Comparison of ENCODE assay signal across 8 cellular contexts in genomic region chr13:53782400-53783030, GRCh38.
DNase-seq lines count a peak whose midpoint lies in the region; ATAC-seq and TF ChIP-seq lines count a peak whose summit lies in the region.

No MANE protein-coding gene starts in this region.

- ATAC-seq in HG02870 (IDR thresholded peaks at IDR 0.05; ENCODE audit: unreplicated experiment), result peak; percentile 67

- H3K9me2 ChIP-seq in SU-DHL-6 (replicated peaks; ENCODE audit: insufficient read depth, low read length), result no peaks in the 10 kb centered on the region

- H3K9me3 ChIP-seq in SU-DHL-6 (ENCODE audit: insufficient read depth, low read length), result no peaks in the 10 kb centered on the region

- DNase-seq in 8988T, result peak; percentile 8
- DNase-seq in GM12865 (ENCODE audit: low read depth), result peak; percentile 35
- DNase-seq in NCI-H146 treated with DMSO at 0.1 percent for 48 hours (lab: John Stamatoyannopoulos, UW; ENCODE audit: unreplicated experiment), result peak; percentile 93
- peak; percentile 6 for DNase-seq in fibroblast of the conjunctiva (ENCODE audit: low read depth)
- peak in 34 of 56 donors; percentile 3 to 62 (median 18) for DNase-seq in nucleus accumbens (lab: John Stamatoyannopoulos, UW)
- DNase-seq in activated gamma-delta T cell (lab: John Stamatoyannopoulos, UW), result no peak

- H3K4me2 ChIP-seq in SU-DHL-6 (ENCODE audit: low read depth, low read length, poor library complexity, severe bottlenecking), result no peak overlapping the region

- H3K4me3 ChIP-seq in GM12865 (ENCODE audit: low read depth, low read length), result no peak overlapping the region
- H3K4me3 ChIP-seq in SU-DHL-6 (ENCODE audit: insufficient read depth, low read length, poor library complexity, severe bottlenecking), result no peak overlapping the region

- no peaks in the 10 kb centered on the region for H3K27me3 ChIP-seq in SU-DHL-6 (ENCODE audit: low read length)

- no peaks in the 10 kb centered on the region for H3K36me3 ChIP-seq in SU-DHL-6 (ENCODE audit: low read length)

- no peak overlapping the region for H2AFZ ChIP-seq in SU-DHL-6 (ENCODE audit: low read depth, low read length, severe bottlenecking)

- H3F3A ChIP-seq in SU-DHL-6 (ENCODE audit: insufficient read depth), result no peaks in the 10 kb centered on the region

- H3K79me2 ChIP-seq in SU-DHL-6 (ENCODE audit: insufficient read depth, low read length), result no peaks in the 10 kb centered on the region

- H3K9ac ChIP-seq in SU-DHL-6 (ENCODE audit: low read length), result no peak overlapping the region

- TF ChIP-seq CTCF in GM12865 (IDR thresholded peaks at IDR 0.05; ENCODE audit: insufficient read depth, low read depth, low read length, missing control alignments), result peak; percentile 65
- peak; percentile 52 for TF ChIP-seq CTCF in SU-DHL-6 (IDR thresholded peaks at IDR 0.05; ENCODE audit: insufficient read depth, low read length, poor library complexity, severe bottlenecking)

- no peaks in the 10 kb centered on the region for H4K20me1 ChIP-seq in SU-DHL-6 (ENCODE audit: low read depth, low read length)

- no peak overlapping the region for H3K27ac ChIP-seq in SU-DHL-6 (ENCODE audit: low read depth, low read length)
